Comparison of ENCODE assay signal across 8 cellular contexts in genomic region chr11:44094260-44094868, GRCh38. TPM values are rescaled to one million over a fixed set of nuclear protein-coding genes. Genes with fewer than 3 reads are reported as not detected.
A peak's percentile ranks its signal among the peaks of the same experiment; 100 is the strongest.
DNase-seq lines count a peak whose midpoint lies in the region; ATAC-seq and TF ChIP-seq lines count a peak whose summit lies in the region.

No MANE protein-coding gene starts in this region.

- H4K20me1 ChIP-seq in DND-41 (ENCODE audit: insufficient read depth, low read length) = 0 out of 2 replicates have a peak, but pooled peaks cover 3% of the 10 kb centered on the region

- no peak overlapping the region for H3K27ac ChIP-seq in DND-41 (ENCODE audit: low read length)
- no peak overlapping the region for H3K27ac ChIP-seq in caudate nucleus (ENCODE audit: low read depth, low read length)

- peaks cover 15% of the 10 kb centered on the region for H3K27me3 ChIP-seq in DND-41 (ENCODE audit: insufficient read depth, low read length, poor library complexity)

- H3K36me3 ChIP-seq in DND-41 (ENCODE audit: insufficient read depth, low read length) = no peaks in the 10 kb centered on the region; the same call in 1 of the 2 replicates

- H3K9me3 ChIP-seq in DND-41 (ENCODE audit: insufficient read depth, low read length, severe bottlenecking) = no peaks in the 10 kb centered on the region

- no peak overlapping the region for H3K4me3 ChIP-seq in DND-41 (ENCODE audit: low read depth in 1 of 2, low read length in 2 of 2)

- ATAC-seq in DND-41 (ENCODE audit: insufficient read depth, low read depth) (peak; percentile 71), HG03159 (IDR thresholded peaks at IDR 0.05; ENCODE audit: unreplicated experiment) (peak; percentile 38), HG02571 (IDR thresholded peaks at IDR 0.05; ENCODE audit: unreplicated experiment) (no peak)
- peak; percentile 29 to 49 for ATAC-seq in activated CD4-positive, CD25-positive, alpha-beta regulatory T cell treated with anti-CD3 and anti-CD28 coated beads, Interleukin-2, amount 50 U/mL, for 24 hours

- H2AFZ ChIP-seq in DND-41 (ENCODE audit: low read depth, low read length) = no peak overlapping the region

- peaks cover 24% of the 10 kb centered on the region for H3K79me2 ChIP-seq in DND-41 (ENCODE audit: insufficient read depth, low read length)

- peak; percentile 85 for TF ChIP-seq CTCF in DND-41 (IDR thresholded peaks at IDR 0.05; ENCODE audit: borderline replicate concordance, extremely low read depth, low read length, poor library complexity, severe bottlenecking)

- H3K4me2 ChIP-seq in DND-41 (ENCODE audit: insufficient read depth, low read length) = no peak overlapping the region; the same call in 1 of the 2 replicates

- peaks cover 25% of the 10 kb centered on the region for H3K4me1 ChIP-seq in DND-41 (ENCODE audit: insufficient read depth, low read length)

- no peak overlapping the region for H3K9ac ChIP-seq in DND-41 (ENCODE audit: low read depth, low read length)

- DNase-seq in DND-41 (peak; percentile 80), NCI-H460 (ENCODE audit: extremely low read depth, low read depth) (peak; percentile 75), caudate nucleus (lab: John Stamatoyannopoulos, UW) (peak in 57 of 61 donors; percentile 13 to 90 (median 59)), kidney glomerular epithelial cell (lab: John Stamatoyannopoulos, UW) (peak; percentile 84)
- peak; percentile 82 to 89 for DNase-seq in stimulated activated CD4-positive, alpha-beta T cell treated with anti-CD3 and anti-CD28 coated beads, Interleukin-2, amount 100 ng/mL, for 48 hours

RNA-seq across cellular contexts. Expression of gene EXT2, which starts 1.1 kb away (rescaled TPM):
- total RNA-seq in NCI-H460 (2014; rRNA removed; shearing (Covaris generic)) = 63.8 and 70.5 TPM in 2 replicates
- 67.8 and 69.5 TPM in 2 replicates for polyA plus RNA-seq in NCI-H460 (2014; cell fraction: nucleus; rRNA removed)

RNA-seq across cellular contexts. Expression of gene ACCS, which starts 28.3 kb away (rescaled TPM):
- 5.9 and 6.2 TPM in 2 replicates for total RNA-seq in NCI-H460 (2014; rRNA removed; shearing (Covaris generic))
- 27.4 and 45.2 TPM in 2 replicates for polyA plus RNA-seq in NCI-H460 (2014; cell fraction: nucleus; rRNA removed)

RNA-seq across cellular contexts. Expression of gene ACCSL, which starts 46.6 kb away (rescaled TPM):
- total RNA-seq in NCI-H460 (2014; rRNA removed; shearing (Covaris generic)) = not detected in 2 replicates
- not detected in 2 replicates for polyA plus RNA-seq in NCI-H460 (2014; cell fraction: nucleus; rRNA removed)
